ENCODE assay signal across 15 cellular contexts in the genomic region with DNA sequence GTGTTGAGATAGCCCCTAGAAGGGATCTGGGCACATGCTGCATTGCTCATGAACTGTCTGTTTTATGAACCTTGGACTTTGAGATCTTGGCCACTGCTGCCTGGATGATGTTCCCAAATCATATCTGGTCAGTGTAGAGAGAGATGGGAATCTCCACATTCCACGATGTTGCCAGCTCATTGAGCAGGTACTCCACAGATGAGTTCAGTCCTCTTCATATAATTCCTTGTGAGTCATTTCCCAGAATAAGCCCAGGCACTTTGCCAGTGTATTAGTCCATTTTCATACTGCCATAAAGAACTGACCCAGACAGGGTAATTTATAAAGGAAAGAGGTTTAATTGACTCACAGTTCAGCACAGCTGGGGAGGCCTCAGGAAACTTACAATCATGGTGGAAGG.
DNase-seq lines count a peak whose midpoint lies in the region; ATAC-seq and TF ChIP-seq lines count a peak whose summit lies in the region.
"Had no signal": no experiment of that assay in that cellular context is flagged by ENCODE, and none has a peak within 500 bp of the region (broad histone marks: within the 10 kb centered on the region; RNA-seq: fewer than 3 reads in every experiment).

No MANE protein-coding gene starts in this region.

- no peak overlapping the region for H2AFZ ChIP-seq in osteoblast (ENCODE audit: low read length)

- peak overlapping the region; percentile 45 for H3K27ac ChIP-seq in epithelial cell of prostate
- peak overlapping the region; percentile 36 for H3K27ac ChIP-seq in osteoblast (ENCODE audit: low read depth, low read length)
- H3K27ac ChIP-seq in dorsolateral prefrontal cortex = no peak overlapping the region

- no peaks in the 10 kb centered on the region for H4K20me1 ChIP-seq in osteoblast (ENCODE audit: insufficient read depth, low read length)

- H3K36me3 ChIP-seq in osteoblast (ENCODE audit: insufficient read depth, low read length) = no peaks in the 10 kb centered on the region

- H3K4me3 Mint-ChIP-seq in glutamatergic neuron (ENCODE audit: unreplicated experiment) = no peak overlapping the region
- H3K4me3 Mint-ChIP-seq: effector memory CD8-positive, alpha-beta T cell had no signal

- H3K27ac Mint-ChIP-seq in glutamatergic neuron (ENCODE audit: unreplicated experiment) = no peak overlapping the region
- H3K27ac Mint-ChIP-seq: effector memory CD8-positive, alpha-beta T cell had no signal

- H3K4me1 Mint-ChIP-seq in glutamatergic neuron (ENCODE audit: low read depth, unreplicated experiment) = peaks cover 6% of the 10 kb centered on the region

- no peaks in the 10 kb centered on the region for H3K9me3 ChIP-seq in osteoblast (ENCODE audit: low read depth, low read length)

- H3K36me3 Mint-ChIP-seq in glutamatergic neuron (ENCODE audit: unreplicated experiment) = no peaks in the 10 kb centered on the region

- peaks cover 2% of the 10 kb centered on the region for H3K27me3 Mint-ChIP-seq in glutamatergic neuron (ENCODE audit: unreplicated experiment)

- no peak overlapping the region for H3K4me3 ChIP-seq in osteoblast (ENCODE audit: insufficient read depth, low read length)
- H3K4me3 ChIP-seq in dorsolateral prefrontal cortex = no peak overlapping the region

- H3K27me3 ChIP-seq in osteoblast (ENCODE audit: insufficient read depth, low read length) = no peaks in the 10 kb centered on the region
- H3K27me3 ChIP-seq in dorsolateral prefrontal cortex = peaks cover 0 to 18% (median 0%) of the 10 kb centered on the region in 45 donors

- peaks cover 4% of the 10 kb centered on the region for H3K4me1 ChIP-seq in osteoblast (ENCODE audit: insufficient read depth, low read length)

- no peak for TF ChIP-seq CTCF in osteoblast (IDR thresholded peaks at IDR 0.05; ENCODE audit: extremely low read depth, low read depth, low read length)
- TF ChIP-seq CTCF in dorsolateral prefrontal cortex (IDR thresholded peaks at IDR 0.05 in 54 of 56, conservative IDR thresholded peaks at IDR 0.05 in 2 of 56; ENCODE audit: low read depth in 1 of 56, partially characterized antibody in 56 of 56) = no peak
- TF ChIP-seq CTCF in glutamatergic neuron (IDR thresholded peaks at IDR 0.05; ENCODE audit: partially characterized antibody, unreplicated experiment) = no peak

- intact Hi-C loops in dorsolateral prefrontal cortex (cut with DNase I) = no loop called here

- ATAC-seq in GM21619 (IDR thresholded peaks at IDR 0.05; ENCODE audit: unreplicated experiment) = no peak
- ATAC-seq: effector memory CD8-positive, alpha-beta T cell had no signal

- DNase-seq in GM03348 (ENCODE audit: low spot score) = peak; percentile 54
- DNase-seq in RPMI7951 (ENCODE audit: low read depth) = peak; percentile 94
- peak; percentile 66 for DNase-seq in epithelial cell of prostate (ENCODE audit: low read depth, low spot score)
- DNase-seq in osteoblast (ENCODE audit: insufficient read length, low spot score, missing footprints) = peak; percentile 11
- no peak for DNase-seq in retina
- DNase-seq in dorsolateral prefrontal cortex = no peak
- no peak for DNase-seq in glutamatergic neuron
- DNase-seq: activated CD4-positive, alpha-beta T cell treated with anti-CD3 and anti-CD28 coated beads, Interleukin-2, amount 50 U/mL, for 48 hours; activated naive CD4-positive, alpha-beta T cell treated with anti-CD3 and anti-CD28 coated beads, Interleukin-2, amount 50 U/mL, for 16 hours; DMS79; effector memory CD8-positive, alpha-beta T cell; left cardiac atrium; MM.1S; nucleus accumbens had no signal

- H3K4me2 ChIP-seq in osteoblast (ENCODE audit: insufficient read depth, low read length) = peak overlapping the region; percentile 20

- no peaks in the 10 kb centered on the region for H3K79me2 ChIP-seq in osteoblast (ENCODE audit: insufficient read depth, low read length)

- H3K9me3 Mint-ChIP-seq in glutamatergic neuron (ENCODE audit: unreplicated experiment) = no peaks in the 10 kb centered on the region
- H3K9me3 Mint-ChIP-seq: effector memory CD8-positive, alpha-beta T cell had no signal

Comparison
In these comparisons a context has a peak if more than half of its experiments do, and no peak if none do; other contexts are left out.
1. DNase-seq: peak in GM03348 (single experiment), RPMI7951 (single experiment), epithelial cell of prostate (single experiment) and osteoblast (single experiment); none in retina (single experiment), dorsolateral prefrontal cortex (0 of 10) and glutamatergic neuron (single experiment).
2. H3K27ac ChIP-seq: peak in epithelial cell of prostate (single experiment) and osteoblast (single experiment); none in dorsolateral prefrontal cortex (0 of 59).